Comparison of ENCODE assay signal across 8 cellular contexts in the genomic region with DNA sequence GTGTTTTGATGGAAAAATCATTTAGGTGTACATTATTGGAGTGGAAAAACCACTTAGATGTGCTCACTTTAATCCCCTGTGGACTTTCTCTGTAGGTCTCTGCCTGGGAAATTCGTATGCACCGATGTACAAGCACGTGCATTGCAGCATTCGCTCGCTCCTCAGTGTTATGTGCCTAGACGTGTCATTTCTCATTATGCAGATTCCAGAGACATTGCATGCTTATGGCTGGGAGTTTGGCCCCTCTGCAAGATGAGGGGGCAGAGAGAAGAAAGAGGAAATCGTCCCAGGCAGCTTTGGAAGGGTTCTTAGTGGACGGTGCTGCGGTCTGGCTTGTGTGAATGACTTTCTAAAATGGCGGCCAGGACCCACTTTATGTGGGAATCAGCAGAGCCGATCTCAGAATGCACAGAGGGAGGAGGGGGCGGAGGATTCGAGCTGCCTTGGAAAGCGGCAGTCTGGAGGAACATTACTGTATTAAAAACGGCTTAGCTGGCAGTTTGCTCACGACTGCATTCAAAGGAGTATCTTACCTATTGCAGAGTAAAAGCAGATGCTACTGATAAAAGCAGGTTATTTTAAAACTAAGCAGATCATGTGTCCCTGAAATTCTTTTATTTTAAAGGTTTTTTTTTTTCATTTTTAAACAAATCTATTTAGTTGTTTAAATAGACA. TPM values are rescaled to one million over a fixed set of nuclear protein-coding genes. Genes with fewer than 3 reads are reported as not detected.
DNase-seq lines count a peak whose midpoint lies in the region; ATAC-seq and TF ChIP-seq lines count a peak whose summit lies in the region.

No MANE protein-coding gene starts in this region.

- 0 to 1% methylated on average over 16 of the region's 16 CpGs for WGBS in esophagus, 2 donors

- no peaks in the 10 kb centered on the region for H3K9me3 ChIP-seq in HAP-1
- no peaks in the 10 kb centered on the region for H3K9me3 ChIP-seq in esophagus (ENCODE audit: control insufficient read depth in 2 of 2, insufficient read depth in 1 of 2, low read depth in 1 of 2, low read length in 1 of 2)
- no peaks in the 10 kb centered on the region for H3K9me3 ChIP-seq in upper lobe of right lung

- H3K27ac ChIP-seq in esophagus (ENCODE audit: low read depth in 2 of 2, low read length in 1 of 2) (peak overlapping the region; percentile 98 to 99), upper lobe of right lung (peak overlapping the region; percentile 94)

- POLR2A ChIA-PET in activated CD8-positive, alpha-beta T cell treated with anti-CD3 and anti-CD28 coated beads for 36 hours (lab: Charles Lee), result interaction anchor here (0.6 to 7.3 kb wide), 9 partner anchors 9 to 148 kb away, joined by 3 to 85 read pairs (median 3); no protein-coding TSS in a partner anchor

- H3K4me1 Mint-ChIP-seq in activated CD8-positive, alpha-beta T cell treated with anti-CD3 and anti-CD28 coated beads for 36 hours (ENCODE audit: low read depth), result peaks cover 37% of the 10 kb centered on the region
- peaks cover 30% of the 10 kb centered on the region in 2 donors for H3K4me1 Mint-ChIP-seq in natural killer cell

- ATAC-seq in activated CD8-positive, alpha-beta T cell treated with anti-CD3 and anti-CD28 coated beads for 36 hours, result no peak
- ATAC-seq in natural killer cell (no peak), upper lobe of right lung (peak; percentile 0), HG02938 (IDR thresholded peaks at IDR 0.05; ENCODE audit: unreplicated experiment) (no peak)

- no peaks in the 10 kb centered on the region for H3K9me3 Mint-ChIP-seq in activated CD8-positive, alpha-beta T cell treated with anti-CD3 and anti-CD28 coated beads for 36 hours
- no peaks in the 10 kb centered on the region for H3K9me3 Mint-ChIP-seq in natural killer cell

- H3K4me1 ChIP-seq in HAP-1, result peaks cover 44% of the 10 kb centered on the region
- H3K4me1 ChIP-seq in esophagus (ENCODE audit: control insufficient read depth in 2 of 2, insufficient read depth in 2 of 2, low read length in 1 of 2), result no peaks in the 10 kb centered on the region
- H3K4me1 ChIP-seq in upper lobe of right lung, result peaks cover 42% of the 10 kb centered on the region

- H3K27me3 ChIP-seq in HAP-1 (ENCODE audit: low read depth), result no peaks in the 10 kb centered on the region
- H3K27me3 ChIP-seq in esophagus (ENCODE audit: control insufficient read depth in 1 of 2, insufficient read depth in 2 of 2, low read length in 2 of 2), result no peaks in the 10 kb centered on the region
- H3K27me3 ChIP-seq in upper lobe of right lung, result no peaks in the 10 kb centered on the region

- H3K36me3 Mint-ChIP-seq in activated CD8-positive, alpha-beta T cell treated with anti-CD3 and anti-CD28 coated beads for 36 hours (ENCODE audit: low read depth), result peaks cover 21% of the 10 kb centered on the region
- H3K36me3 Mint-ChIP-seq in natural killer cell, result no peaks in the 10 kb centered on the region

- DNase-seq in AG09309 (ENCODE audit: low read depth) (no peak), HAP-1 (ENCODE audit: low spot score in 2 of 2) (peak; percentile 92 to 94), NCI-H526 (lab: John Stamatoyannopoulos, UW) (peak; percentile 87 to 93), natural killer cell (no peak), upper lobe of right lung (no peak)
- peak; percentile 49 for DNase-seq in activated CD8-positive, alpha-beta T cell treated with anti-CD3 and anti-CD28 coated beads for 36 hours

- no peak for TF ChIP-seq CTCF in AG09309 (IDR thresholded peaks at IDR 0.05; ENCODE audit: control insufficient read depth, insufficient read depth, low read depth, low read length, missing control alignments)
- TF ChIP-seq CTCF in activated CD8-positive, alpha-beta T cell treated with anti-CD3 and anti-CD28 coated beads for 36 hours (IDR thresholded peaks at IDR 0.05), result no peak
- TF ChIP-seq CTCF in natural killer cell (IDR thresholded peaks at IDR 0.05), result no peak
- no peak for TF ChIP-seq CTCF in upper lobe of right lung (IDR thresholded peaks at IDR 0.05)

- H3K36me3 ChIP-seq in HAP-1 (replicated peaks) (no peaks in the 10 kb centered on the region), esophagus (ENCODE audit: control insufficient read depth in 2 of 2, insufficient read depth in 2 of 2, low read length in 1 of 2) (no peaks in the 10 kb centered on the region), upper lobe of right lung (no peaks in the 10 kb centered on the region)

- no peaks in the 10 kb centered on the region for H3K27me3 Mint-ChIP-seq in activated CD8-positive, alpha-beta T cell treated with anti-CD3 and anti-CD28 coated beads for 36 hours
- H3K27me3 Mint-ChIP-seq in natural killer cell (ENCODE audit: low read depth in 2 of 2), result no peaks in the 10 kb centered on the region

- peak overlapping the region; percentile 97 for H3K27ac Mint-ChIP-seq in activated CD8-positive, alpha-beta T cell treated with anti-CD3 and anti-CD28 coated beads for 36 hours
- H3K27ac Mint-ChIP-seq in natural killer cell, result peak overlapping the region; percentile 95 to 96

- CTCF ChIA-PET in activated CD8-positive, alpha-beta T cell treated with anti-CD3 and anti-CD28 coated beads for 36 hours (lab: Charles Lee), result interaction anchor here (0.5 to 2.5 kb wide), 4 partner anchors 16 to 33 kb away, joined by 3 to 17 read pairs (median 7); no protein-coding TSS in a partner anchor

- H3K4me3 Mint-ChIP-seq in activated CD8-positive, alpha-beta T cell treated with anti-CD3 and anti-CD28 coated beads for 36 hours, result peak overlapping the region; percentile 98
- H3K4me3 Mint-ChIP-seq in natural killer cell, result peak overlapping the region; percentile 98

- intact Hi-C loops in activated CD8-positive, alpha-beta T cell treated with anti-CD3 and anti-CD28 coated beads for 36 hours (cut with micrococcal nuclease), result loop anchor here (5.0 kb wide), 1 partner anchor 117 kb away; no protein-coding TSS in a partner anchor
- intact Hi-C loops in natural killer cell (cut with micrococcal nuclease) (loop anchor here (5.0 kb wide), 2 partner anchors 37 to 127 kb away; a partner anchor contains a TSS), upper lobe of right lung (cut with DNase I) (no loop called here)

- in situ Hi-C loops in HAP-1 (cut with MboI; ENCODE audit: low sequenced_read_pairs), result no loop called here

- H3K4me3 ChIP-seq in AG09309 (ENCODE audit: control insufficient read depth, low read depth, low read length), result peak overlapping the region; percentile 66
- H3K4me3 ChIP-seq in HAP-1, result peak overlapping the region; percentile 70
- peak overlapping the region; percentile 73 to 80 for H3K4me3 ChIP-seq in esophagus (ENCODE audit: low read depth in 1 of 2, low read length in 2 of 2)
- peak overlapping the region; percentile 92 for H3K4me3 ChIP-seq in upper lobe of right lung

RNA-seq across cellular contexts. Expression of a gene that starts 2.4 kb away (rescaled TPM):
- 10 to 100 TPM; 59.8 to 60.3 TPM for total RNA-seq in activated CD8-positive, alpha-beta T cell treated with anti-CD3 and anti-CD28 coated beads for 36 hours
- 10 to 100 TPM; 14.4 to 15.3 TPM for polyA plus RNA-seq in esophagus
- 100 to 1,000 TPM in 2 of 3 donors, 10 to 100 TPM in 1; 98.1 to 114 (median 105) TPM for total RNA-seq in natural killer cell
- total RNA-seq in upper lobe of right lung, result 53.1 TPM

RNA-seq across cellular contexts. Expression of a gene that starts 42.5 kb away (rescaled TPM):
- total RNA-seq in activated CD8-positive, alpha-beta T cell treated with anti-CD3 and anti-CD28 coated beads for 36 hours, result 1 to 10 TPM; 2.5 to 2.8 TPM
- polyA plus RNA-seq in esophagus, result 1 to 10 TPM; 1.9 to 2.0 TPM
- total RNA-seq in natural killer cell (1 to 10 TPM in 2 of 3 donors, under 1 TPM in 1; 0.87 to 1.2 (median 1.0) TPM), upper lobe of right lung (0.93 TPM)

Comparison
In these comparisons a context has a peak if more than half of its experiments do, and no peak if none do; other contexts are left out.
1. DNase-seq: peak in HAP-1 (2 of 2), NCI-H526 (2 of 2) and activated CD8-positive, alpha-beta T cell treated with anti-CD3 and anti-CD28 coated beads for 36 hours (single experiment); none in AG09309 (single experiment), natural killer cell (single experiment) and upper lobe of right lung (single experiment).
2. Peak in every context shown above with its lines, with median percentiles within 50 percentile points of each other: H3K4me3 ChIP-seq.